Comparison of ENCODE assay signal across 15 cellular contexts in the genomic region with DNA sequence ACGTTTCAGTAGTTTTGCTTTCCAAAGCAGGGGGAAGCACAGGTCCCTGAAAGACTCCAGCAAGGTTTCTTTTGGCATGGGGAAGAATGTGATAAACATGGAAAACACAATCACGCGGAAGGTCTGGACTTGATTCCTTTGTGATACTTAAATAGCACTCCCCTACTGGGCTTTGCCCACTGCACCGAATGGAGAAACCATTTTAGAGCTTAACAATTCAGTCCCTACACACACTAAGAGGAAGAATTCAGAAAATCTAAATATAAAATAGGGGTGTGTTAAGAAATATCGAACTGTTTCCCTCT.
DNase-seq lines count a peak whose midpoint lies in the region; FAIRE-seq and TF ChIP-seq lines count a peak whose summit lies in the region.
"Had no signal": no experiment of that assay in that cellular context is flagged by ENCODE, and none has a peak within 500 bp of the region (broad histone marks: within the 10 kb centered on the region; RNA-seq: fewer than 3 reads in every experiment).

No MANE protein-coding gene starts in this region.

- H3K27me3 ChIP-seq in AG04450 (ENCODE audit: control insufficient read depth, insufficient read depth, low read length) (no peaks in the 10 kb centered on the region), HUES48 (ENCODE audit: control insufficient read depth, insufficient read depth, low read length) (no peaks in the 10 kb centered on the region), dorsolateral prefrontal cortex (peaks cover 0 to 66% (median 43%) of the 10 kb centered on the region in 45 donors), mucosa of stomach (ENCODE audit: control insufficient read depth, insufficient read depth, low read length) (no peaks in the 10 kb centered on the region)
- H3K27me3 ChIP-seq: uterus had no signal

- TF ChIP-seq CTCF in AG04450 (IDR thresholded peaks at IDR 0.05; ENCODE audit: low read depth, low read length) (no peak), dorsolateral prefrontal cortex (IDR thresholded peaks at IDR 0.05 in 54 of 56, conservative IDR thresholded peaks at IDR 0.05 in 2 of 56; ENCODE audit: low read depth in 1 of 56, partially characterized antibody in 56 of 56) (no peak)

- H3K4me3 ChIP-seq in AG04450 (ENCODE audit: low read depth, low read length): peak overlapping the region; percentile 69
- peak overlapping the region; percentile 69 for H3K4me3 ChIP-seq in HUES48 (ENCODE audit: low read depth, low read length)
- peak overlapping the region in 38 of 59 donors; percentile 1 to 55 (median 42) for H3K4me3 ChIP-seq in dorsolateral prefrontal cortex
- peak overlapping the region; percentile 39 for H3K4me3 ChIP-seq in mucosa of stomach (ENCODE audit: low read length)

- H3K27ac ChIP-seq in AG04450 (ENCODE audit: low read depth, low read length): no peak overlapping the region
- H3K27ac ChIP-seq in HUES48 (ENCODE audit: low read depth, low read length): peak overlapping the region; percentile 46
- H3K27ac ChIP-seq in dorsolateral prefrontal cortex: peak overlapping the region in 4 of 59 donors; percentile 4 to 49 (median 20)
- H3K27ac ChIP-seq: uterus, WERI-Rb-1 had no signal

- CTCF ChIA-PET in AG04450 (lab: Charles Lee): interaction anchor here (1.1 to 2.0 kb wide), 4 partner anchors 17 to 141 kb away, joined by 3 to 5 read pairs (median 4); no protein-coding TSS in a partner anchor

- H3K9ac ChIP-seq in HUES48 (ENCODE audit: low read depth, low read length) (no peak overlapping the region), mucosa of stomach (ENCODE audit: low read length) (peak overlapping the region; percentile 69)

- H3K9me3 ChIP-seq in AG04450 (ENCODE audit: control insufficient read depth, insufficient read depth, low read length) (no peaks in the 10 kb centered on the region), HUES48 (ENCODE audit: control insufficient read depth, insufficient read depth, low read length) (no peaks in the 10 kb centered on the region), mucosa of stomach (ENCODE audit: control insufficient read depth, low read length) (no peaks in the 10 kb centered on the region)
- H3K9me3 ChIP-seq: BE2C, uterus had no signal

- POLR2A ChIA-PET in AG04450 (lab: Yijun Ruan, JAX): interaction anchor here (0.6 to 2.1 kb wide), 2 partner anchors 30 to 1859 kb away, joined by 4 to 7 read pairs; no protein-coding TSS in a partner anchor

- intact Hi-C loops in dorsolateral prefrontal cortex (cut with DNase I): no loop called here

- H3K36me3 ChIP-seq in HUES48 (ENCODE audit: control insufficient read depth, insufficient read depth, low read length) (no peaks in the 10 kb centered on the region), mucosa of stomach (ENCODE audit: control insufficient read depth, insufficient read depth, low read length) (no peaks in the 10 kb centered on the region)
- H3K36me3 ChIP-seq: BE2C, uterus, WERI-Rb-1 had no signal

- no peak for FAIRE-seq in RCC 7860 (lab: Jason Lieb, UNC)
- FAIRE-seq: GM12892 had no signal

- H3K4me1 ChIP-seq in HUES48 (ENCODE audit: control insufficient read depth, insufficient read depth, low read length) (peaks cover 45% of the 10 kb centered on the region), mucosa of stomach (ENCODE audit: control insufficient read depth, insufficient read depth, low read length) (peaks cover 5% of the 10 kb centered on the region)
- H3K4me1 ChIP-seq: BE2C, uterus had no signal

- DNase-seq in AG04450 (ENCODE audit: low read depth, low spot score) (no peak), dorsolateral prefrontal cortex (no peak), RCC 7860 (ENCODE audit: low spot score) (no peak), 8988T (no peak), OCI-M2 (lab: John Stamatoyannopoulos, UW; ENCODE audit: unreplicated experiment) (no peak), NCI-H345 (lab: John Stamatoyannopoulos, UW) (no peak)
- DNase-seq: BE2C; cerebellar nuclear complex; NCI-H187; stimulated activated CD4-positive, alpha-beta T cell treated with anti-CD3 and anti-CD28 coated beads, Interleukin-2, amount 100 ng/mL, for 24 hours; uterus; WERI-Rb-1 had no signal
